8 cellular contexts compared by ENCODE assay signal in genomic region chr16:25031132-25031440, GRCh38.
DNase-seq lines count a peak whose midpoint lies in the region; ATAC-seq and TF ChIP-seq lines count a peak whose summit lies in the region.

No MANE protein-coding gene starts in this region.

- no peak for TF ChIP-seq CTCF in parathyroid adenoma (IDR thresholded peaks at IDR 0.05)
- TF ChIP-seq CTCF in GM13976 (IDR thresholded peaks at IDR 0.05; ENCODE audit: borderline replicate concordance, control extremely low read depth, extremely low read depth, insufficient read depth, missing control alignments), result no peak

- ATAC-seq in GM18511 (IDR thresholded peaks at IDR 0.05; ENCODE audit: unreplicated experiment) (peak; percentile 9), HG03457 (IDR thresholded peaks at IDR 0.05; ENCODE audit: unreplicated experiment) (peak; percentile 8)

- in situ Hi-C loops in GM13976 (cut with MboI; ENCODE audit: low sequenced_read_pairs, unreplicated experiment), result no loop called here

- H3K4me1 Mint-ChIP-seq in dendritic cell treated with granulocyte-macrophage colony-stimulating factor and Interleukin-4, amounts not matched to agents 40 ng/mL and 50 ng/mL, for 4 days (ENCODE audit: low read depth), result peaks cover 48% of the 10 kb centered on the region

- peak overlapping the region; percentile 52 for H3K4me3 ChIP-seq in parathyroid adenoma (ENCODE audit: low read depth, low read length)

- H3K27ac Mint-ChIP-seq in dendritic cell treated with granulocyte-macrophage colony-stimulating factor and Interleukin-4, amounts not matched to agents 40 ng/mL and 50 ng/mL, for 4 days, result peak overlapping the region; percentile 90

- H3K9me3 ChIP-seq in parathyroid adenoma (ENCODE audit: control insufficient read depth, low read length), result no peaks in the 10 kb centered on the region

- intact Hi-C loops in dendritic cell treated with granulocyte-macrophage colony-stimulating factor and Interleukin-4, amounts not matched to agents 40 ng/mL and 50 ng/mL, for 4 days (cut with micrococcal nuclease), result loop anchor here (1.0 kb wide), 1 partner anchor 17 kb away; no protein-coding TSS in a partner anchor

- no peaks in the 10 kb centered on the region for H3K27me3 Mint-ChIP-seq in dendritic cell treated with granulocyte-macrophage colony-stimulating factor and Interleukin-4, amounts not matched to agents 40 ng/mL and 50 ng/mL, for 4 days

- H3K4me1 ChIP-seq in parathyroid adenoma, result peaks cover 3% of the 10 kb centered on the region

- H3K4me3 Mint-ChIP-seq in dendritic cell treated with granulocyte-macrophage colony-stimulating factor and Interleukin-4, amounts not matched to agents 40 ng/mL and 50 ng/mL, for 4 days, result peak overlapping the region; percentile 65

- no peaks in the 10 kb centered on the region for H3K9me3 Mint-ChIP-seq in dendritic cell treated with granulocyte-macrophage colony-stimulating factor and Interleukin-4, amounts not matched to agents 40 ng/mL and 50 ng/mL, for 4 days

- no peak overlapping the region for H3K9ac ChIP-seq in parathyroid adenoma

- no peak for DNase-seq in kidney tubule cell (ENCODE audit: low spot score)
- no peak for DNase-seq in GM13976 (ENCODE audit: low spot score)
- DNase-seq in NCI-H2196 (lab: John Stamatoyannopoulos, UW; ENCODE audit: unreplicated experiment), result no peak
- DNase-seq in MV-4-11 (lab: John Stamatoyannopoulos, UW), result no peak

- no peaks in the 10 kb centered on the region for H3K79me2 ChIP-seq in parathyroid adenoma

- peak overlapping the region; percentile 92 for H2AFZ ChIP-seq in parathyroid adenoma

- H3K27ac ChIP-seq in parathyroid adenoma, result no peak overlapping the region

- peaks cover 5% of the 10 kb centered on the region for H3K36me3 Mint-ChIP-seq in dendritic cell treated with granulocyte-macrophage colony-stimulating factor and Interleukin-4, amounts not matched to agents 40 ng/mL and 50 ng/mL, for 4 days (ENCODE audit: low read depth)

- H3K4me2 ChIP-seq in parathyroid adenoma (ENCODE audit: low read length), result peak overlapping the region; percentile 93

- no peaks in the 10 kb centered on the region for H3K36me3 ChIP-seq in parathyroid adenoma (ENCODE audit: control insufficient read depth, insufficient read depth, low read length)

- no peaks in the 10 kb centered on the region for H3K27me3 ChIP-seq in parathyroid adenoma (ENCODE audit: control insufficient read depth, insufficient read depth, low read length)
